Comparison of ENCODE assay signal across 16 cellular contexts in the genomic region with DNA sequence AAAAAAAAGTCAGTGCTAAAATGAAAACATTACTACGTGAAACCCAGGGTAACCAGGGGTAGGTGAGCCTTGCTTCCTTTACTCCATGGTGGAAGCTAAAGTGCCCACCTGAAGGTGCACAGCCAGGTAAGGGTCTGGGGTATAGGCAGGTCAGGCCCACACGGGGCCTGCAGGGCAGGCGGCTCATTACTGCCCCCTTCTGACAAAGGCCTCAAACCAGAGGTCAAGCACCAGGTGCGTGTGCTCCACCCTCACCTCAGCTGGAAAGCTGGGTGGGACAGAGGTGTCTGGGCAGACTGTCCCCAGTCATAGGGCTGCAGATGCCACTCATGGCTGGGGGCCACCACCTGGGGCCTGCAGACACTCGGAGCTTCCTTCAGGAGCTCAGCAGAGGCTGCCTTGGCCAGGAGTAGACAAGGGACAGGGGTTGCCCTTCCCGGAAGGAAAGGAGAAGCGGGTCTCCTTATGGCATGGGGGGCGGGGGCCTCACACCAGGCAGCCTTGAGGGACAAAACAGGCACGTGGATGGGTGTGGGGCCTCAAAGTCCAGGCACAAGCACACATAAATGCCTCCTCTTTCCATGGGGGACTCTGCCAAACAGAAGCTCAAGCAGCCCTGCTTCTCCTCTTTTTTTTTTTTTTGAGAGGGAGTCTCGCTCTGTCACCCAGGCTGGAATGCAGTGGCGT. TPM values are rescaled to one million over a fixed set of nuclear protein-coding genes. Genes with fewer than 3 reads are reported as not detected.
DNase-seq lines count a peak whose midpoint lies in the region; ATAC-seq, FAIRE-seq and TF ChIP-seq lines count a peak whose summit lies in the region.
"Had no signal": no experiment of that assay in that cellular context is flagged by ENCODE, and none has a peak within 500 bp of the region (broad histone marks: within the 10 kb centered on the region; RNA-seq: fewer than 3 reads in every experiment).

No MANE protein-coding gene starts in this region.

- no peak for DNase-seq in CD8-positive, alpha-beta memory T cell
- peak; percentile 88 for DNase-seq in H7
- DNase-seq in GM12878 (ENCODE audit: low read depth, low spot score), result no peak
- no peak for DNase-seq in naive thymus-derived CD4-positive, alpha-beta T cell
- DNase-seq in coronary artery (ENCODE audit: low spot score), result no peak
- DNase-seq: activated naive CD4-positive, alpha-beta T cell treated with anti-CD3 and anti-CD28 coated beads, Interleukin-2, amount 50 U/mL, for 16 hours; DMS79; NCI-H146; stimulated activated CD4-positive, alpha-beta T cell treated with anti-CD3 and anti-CD28 coated beads, Interleukin-4, amount 100 ng/mL, for 4 hours; thyroid gland had no signal

- no peaks in the 10 kb centered on the region for H3K9me3 ChIP-seq in CD8-positive, alpha-beta memory T cell (ENCODE audit: low read length)
- no peaks in the 10 kb centered on the region for H3K9me3 ChIP-seq in GM12878 (replicated peaks; ENCODE audit: control insufficient read depth, insufficient read depth, low read length)
- H3K9me3 ChIP-seq in naive thymus-derived CD4-positive, alpha-beta T cell (ENCODE audit: control insufficient read depth in 2 of 3, low read length in 3 of 3), result no peaks in the 10 kb centered on the region
- H3K9me3 ChIP-seq: neutrophil, thyroid gland had no signal

- TF ChIP-seq RAD21 in GM12878 (IDR thresholded peaks at IDR 0.05; ENCODE audit: insufficient read depth, low read depth, low read length), result no peak

- no peak overlapping the region for H3K9ac ChIP-seq in GM12878 (ENCODE audit: control insufficient read depth, insufficient read depth, low read length)

- H3K4me1 Mint-ChIP-seq in CD8-positive, alpha-beta memory T cell, result peaks cover 24 to 43% (median 26%) of the 10 kb centered on the region in 3 donors
- H3K4me1 Mint-ChIP-seq in naive thymus-derived CD4-positive, alpha-beta T cell, result peaks cover 4 to 48% (median 40%) of the 10 kb centered on the region in 7 donors

- RAD21 ChIA-PET in GM12878 (lab: Charles Lee; ENCODE audit: unreplicated experiment), result interaction anchor here (0.8 kb wide), 1 partner anchor 9 kb away, joined by 3 read pairs; no protein-coding TSS in a partner anchor

- peaks cover 28% of the 10 kb centered on the region for H3K4me1 ChIP-seq in CD8-positive, alpha-beta memory T cell (ENCODE audit: insufficient read depth, low read length)
- H3K4me1 ChIP-seq in GM12878 (ENCODE audit: control insufficient read depth, insufficient read depth, low read length), result peaks cover 26% of the 10 kb centered on the region
- H3K4me1 ChIP-seq in naive thymus-derived CD4-positive, alpha-beta T cell (ENCODE audit: control insufficient read depth in 2 of 2, insufficient read depth in 2 of 2, low read length in 2 of 2), result peaks cover 25 to 28% of the 10 kb centered on the region in 2 donors

- no peak overlapping the region for H3K4me3 Mint-ChIP-seq in CD8-positive, alpha-beta memory T cell
- H3K4me3 Mint-ChIP-seq in naive thymus-derived CD4-positive, alpha-beta T cell, result peak overlapping the region in 1 of 10 donors; percentile 51

- WGBS in GM12878 (ENCODE audit: insufficient coverage, insufficient replicate concordance, low lambda C conversion rate, missing lambda C conversion rate), result 62% methylated on average over 9 of the region's 11 CpGs

- TF ChIP-seq EP300 in GM12878 (IDR thresholded peaks at IDR 0.05; ENCODE audit: borderline replicate concordance in 1 of 2, control insufficient read depth in 1 of 2, low read depth in 2 of 2, low read length in 2 of 2), result no peak

- H4K20me1 ChIP-seq in GM12878 (ENCODE audit: control insufficient read depth, insufficient read depth), result no peaks in the 10 kb centered on the region

- ATAC-seq in GM12878 (no peak), GM21367 (IDR thresholded peaks at IDR 0.05; ENCODE audit: unreplicated experiment) (no peak), GM19351 (IDR thresholded peaks at IDR 0.05; ENCODE audit: unreplicated experiment) (no peak), GM18867 (IDR thresholded peaks at IDR 0.05; ENCODE audit: unreplicated experiment) (no peak)
- no peak for ATAC-seq in naive thymus-derived CD4-positive, alpha-beta T cell

- peaks cover 21% of the 10 kb centered on the region for H3K79me2 ChIP-seq in GM12878 (ENCODE audit: control insufficient read depth, insufficient read depth, low read length)

- no peak for TF ChIP-seq POLR2A in GM12878 (IDR thresholded peaks at IDR 0.05; ENCODE audit: low read depth, low read length)

- H3K4me2 ChIP-seq in GM12878 (ENCODE audit: control insufficient read depth, insufficient read depth), result no peak overlapping the region

- no peak overlapping the region for H3K27ac ChIP-seq in CD8-positive, alpha-beta memory T cell (ENCODE audit: low read depth, low read length)
- H3K27ac ChIP-seq in GM12878 (ENCODE audit: control insufficient read depth, insufficient read depth) (no peak overlapping the region), coronary artery (no peak overlapping the region)
- H3K27ac ChIP-seq in naive thymus-derived CD4-positive, alpha-beta T cell (ENCODE audit: low read depth, low read length), result no peak overlapping the region
- H3K27ac ChIP-seq: neutrophil, thyroid gland had no signal

- BruUV-seq in GM12878 (replicated peaks; lab: Mats Ljungman, UMichigan), result no TSS peak

- intact Hi-C loops in GM12878 (cut with micrococcal nuclease; ENCODE audit: unreplicated experiment), result loop anchor here (5.0 kb wide), 1 partner anchor 35 kb away; a partner anchor contains a TSS
- intact Hi-C loops in naive thymus-derived CD4-positive, alpha-beta T cell (cut with micrococcal nuclease), result no loop called here

- no peaks in the 10 kb centered on the region for H3K27me3 ChIP-seq in CD8-positive, alpha-beta memory T cell (ENCODE audit: insufficient read depth, low read length, poor library complexity, severe bottlenecking)
- H3K27me3 ChIP-seq in H7 (ENCODE audit: control insufficient read depth, insufficient read depth, low read length) (no peaks in the 10 kb centered on the region), GM12878 (replicated peaks in 1 of 2; ENCODE audit: control insufficient read depth in 2 of 2, insufficient read depth in 2 of 2, low read length in 1 of 2) (no peaks in the 10 kb centered on the region)
- H3K27me3 ChIP-seq in naive thymus-derived CD4-positive, alpha-beta T cell (ENCODE audit: control insufficient read depth in 2 of 2, insufficient read depth in 2 of 2, low read length in 2 of 2), result no peaks in the 10 kb centered on the region
- H3K27me3 ChIP-seq: thyroid gland had no signal

- POLR2A ChIA-PET in CD8-positive, alpha-beta memory T cell (lab: Charles Lee), result interaction anchor here (1.6 kb wide), 1 partner anchor 9 kb away, joined by 7 read pairs; no protein-coding TSS in a partner anchor
- POLR2A ChIA-PET in GM12878 (lab: Charles Lee), result interaction anchor here (0.6 to 0.7 kb wide), 3 partner anchors 22 to 40 kb away, joined by 3 to 4 read pairs (median 3); no protein-coding TSS in a partner anchor
- POLR2A ChIA-PET in naive thymus-derived CD4-positive, alpha-beta T cell (lab: Charles Lee), result no interaction called here

- H3K4me3 ChIP-seq in CD8-positive, alpha-beta memory T cell (ENCODE audit: low read length), result no peak overlapping the region
- H3K4me3 ChIP-seq in H7 (ENCODE audit: insufficient read depth, low read depth, low read length), result no peak overlapping the region
- H3K4me3 ChIP-seq in GM12878, result no peak overlapping the region
- H3K4me3 ChIP-seq in naive thymus-derived CD4-positive, alpha-beta T cell (ENCODE audit: low read length), result no peak overlapping the region
- no peak overlapping the region for H3K4me3 ChIP-seq in coronary artery
- H3K4me3 ChIP-seq: thyroid gland had no signal

- H3K27ac Mint-ChIP-seq in CD8-positive, alpha-beta memory T cell, result peak overlapping the region in 6 of 8 donors; percentile 8 to 94 (median 57)
- H3K27ac Mint-ChIP-seq in naive thymus-derived CD4-positive, alpha-beta T cell, result peak overlapping the region in 5 of 9 donors; percentile 39 to 96 (median 52)

- no peaks in the 10 kb centered on the region for H3K36me3 Mint-ChIP-seq in CD8-positive, alpha-beta memory T cell
- peaks cover 0 to 1% (median 0%) of the 10 kb centered on the region in 5 donors for H3K36me3 Mint-ChIP-seq in naive thymus-derived CD4-positive, alpha-beta T cell

- peaks cover 0 to 2% (median 0%) of the 10 kb centered on the region in 5 donors for H3K9me3 Mint-ChIP-seq in CD8-positive, alpha-beta memory T cell
- H3K9me3 Mint-ChIP-seq in naive thymus-derived CD4-positive, alpha-beta T cell, result no peaks in the 10 kb centered on the region

- peak; percentile 23 to 43 (median 27); a peak in 5 of 6 replicates for TF ChIP-seq CTCF in GM12878 (IDR thresholded peaks at IDR 0.05 in 2 of 3, conservative IDR thresholded peaks at IDR 0.05 in 1 of 3; ENCODE audit: control insufficient read depth in 2 of 3, extremely low read depth in 1 of 3, insufficient read depth in 1 of 3, low read depth in 3 of 3, low read length in 3 of 3)
- TF ChIP-seq CTCF in coronary artery (IDR thresholded peaks at IDR 0.05), result no peak

- in situ Hi-C loops in GM12878 (cut with MboI), result no loop called here

- no peaks in the 10 kb centered on the region for H3K36me3 ChIP-seq in CD8-positive, alpha-beta memory T cell (ENCODE audit: insufficient read depth, low read length)
- H3K36me3 ChIP-seq in H7 (replicated peaks; ENCODE audit: control insufficient read depth, insufficient read depth, low read length) (no peaks in the 10 kb centered on the region), GM12878 (ENCODE audit: control insufficient read depth in 2 of 2, insufficient read depth in 2 of 2, low read length in 1 of 2) (no peaks in the 10 kb centered on the region; a peak in 2 of 4 replicates)
- H3K36me3 ChIP-seq in naive thymus-derived CD4-positive, alpha-beta T cell (ENCODE audit: control insufficient read depth in 2 of 3, insufficient read depth in 3 of 3, low read length in 3 of 3), result no peaks in the 10 kb centered on the region
- H3K36me3 ChIP-seq: neutrophil, thyroid gland had no signal

- no peaks in the 10 kb centered on the region for H3K27me3 Mint-ChIP-seq in CD8-positive, alpha-beta memory T cell
- no peaks in the 10 kb centered on the region for H3K27me3 Mint-ChIP-seq in naive thymus-derived CD4-positive, alpha-beta T cell

- CTCF ChIA-PET in CD8-positive, alpha-beta memory T cell (lab: Charles Lee), result interaction anchor here (0.6 to 3.7 kb wide), 3 partner anchors 9 to 143 kb away, joined by 3 to 32 read pairs (median 14); no protein-coding TSS in a partner anchor
- CTCF ChIA-PET in GM12878 (lab: Yijun Ruan, JAX), result interaction anchor here (0.6 to 15.2 kb wide), 12 partner anchors 9 to 1896 kb away, joined by 3 to 276 read pairs (median 4); a partner anchor contains a TSS
- CTCF ChIA-PET in naive thymus-derived CD4-positive, alpha-beta T cell (lab: Charles Lee), result interaction anchor here (0.5 to 1.2 kb wide), 2 partner anchors 48 to 318 kb away, joined by 3 to 4 read pairs; no protein-coding TSS in a partner anchor

- no peak overlapping the region for H2AFZ ChIP-seq in GM12878 (ENCODE audit: control insufficient read depth, low read depth, low read length)

- SMC1A ChIA-PET in GM12878 (lab: Charles Lee; ENCODE audit: uncharacterized antibody, unreplicated experiment), result interaction anchor here (0.6 to 2.0 kb wide), 5 partner anchors 37 to 603 kb away, joined by 3 to 15 read pairs (median 3); no protein-coding TSS in a partner anchor

- no peak for FAIRE-seq in GM12878 (lab: Jason Lieb, UNC)
- FAIRE-seq: endometrium, islet of Langerhans had no signal

RNA-seq across cellular contexts. Expression of a gene that starts 36.2 kb away (rescaled TPM):
- 100 to 1,000 TPM; 109 TPM for total RNA-seq in CD8-positive, alpha-beta memory T cell
- 10.0 TPM for polyA plus RNA-seq in CD8-positive, alpha-beta memory T cell
- total RNA-seq in H7 (2014; rRNA removed; shearing (Covaris generic)), result 68.9 and 76.3 TPM in 2 replicates
- 10.4 and 10.7 TPM in 2 replicates for total RNA-seq in GM12878 (2013; cell fraction: nucleolus; rRNA removed)
- total RNA-seq in GM12878 (2014; rRNA removed) (46.8 and 58.7 TPM in 2 replicates), GM12878 (2014; rRNA removed; fragmentation: Illumina TruSeq; extraction: Trizol) (26.2 and 26.6 TPM in 2 replicates), GM12878 (2021) (96.9 and 106 TPM in 2 replicates)
- 21.4 TPM for polyA plus RNA-seq in GM12878 (2011; ENCODE audit: low read depth)
- polyA plus RNA-seq in GM12878 (2011; rRNA removed) (25.1 and 63.8 TPM in 2 replicates), GM12878 (2014; fragmentation: Illumina TruSeq; extraction: Trizol) (15.6 and 47.8 TPM in 2 replicates), GM12878 (2014; fragmentation: Nextera tagmentation; extraction: Ambion mirVana) (10 to 100 TPM in 1 of 2 experiments, 1 to 10 TPM in 1; 8.9 to 20.2 TPM), GM12878 (2014; rRNA removed) (91.3 and 95.0 TPM in 2 replicates), GM12878 (2016; fragmentation: Nextera tagmentation; extraction: Ambion mirVana) (100 to 1,000 TPM; 190 to 206 TPM)
- 78.3 and 91.7 TPM in 2 replicates for polyA plus RNA-seq in GM12878 (2011; cell fraction: cytosol; rRNA removed)
- polyA plus RNA-seq in GM12878 (2011; cell fraction: nucleus; rRNA removed), result 66.6 and 118 TPM in 2 replicates
- 40.9 and 50.2 TPM in 2 replicates for polyA plus RNA-seq in GM12878 (2012)
- polyA minus RNA-seq in GM12878 (2011; rRNA and poly(A)+ RNA removed), result 48.9 and 64.2 TPM in 2 replicates
- 20.3 and 20.8 TPM in 2 replicates for polyA minus RNA-seq in GM12878 (2011; cell fraction: cytosol; rRNA and poly(A)+ RNA removed)
- polyA minus RNA-seq in GM12878 (2011; cell fraction: nucleus; rRNA and poly(A)+ RNA removed), result 9.7 and 21.4 TPM in 2 replicates
- 10 to 100 TPM in 1 of 5 experiments, 1 to 10 TPM in 4; 2.5 to 75.6 (median 3.4) TPM for total RNA-seq in naive thymus-derived CD4-positive, alpha-beta T cell
- polyA plus RNA-seq in naive thymus-derived CD4-positive, alpha-beta T cell, result 1 to 10 TPM; 4.9 to 6.2 TPM
